Comparison of ENCODE assay signal across 2 cellular contexts in genomic region chr2:133135035-133135654, GRCh38.
TF ChIP-seq lines count a peak whose summit lies in the region.

No MANE protein-coding gene starts in this region.

TF ChIP-seq in IMR-90, 13 proteins besides CTCF, POLR2A, EP300 and RAD21 (continued from another document):
- no peak for TF ChIP-seq SMC3 (IDR thresholded peaks at IDR 0.05; ENCODE audit: low read depth, low read length)

TF ChIP-seq in GM12878, 131 proteins besides CTCF, POLR2A, EP300 and RAD21 (continued from another document):
- TF ChIP-seq PKNOX1 (IDR thresholded peaks at IDR 0.05): no peak
- TF ChIP-seq IKZF2 (IDR thresholded peaks at IDR 0.05): peak in 1 of 2 experiments; percentile 12; a peak in 1 of 4 replicates
- TF ChIP-seq PRDM15 (CRISPR knock-in tag; IDR thresholded peaks at IDR 0.05): no peak
- TF ChIP-seq MTA2 (IDR thresholded peaks at IDR 0.05; ENCODE audit: low read depth): peak; percentile 49; the same call in 1 of the 2 replicates
- TF ChIP-seq ATF3 (IDR thresholded peaks at IDR 0.05; ENCODE audit: borderline replicate concordance, extremely low read depth, low read depth, low read length): no peak
- no peak for TF ChIP-seq RBBP5 (conservative IDR thresholded peaks at IDR 0.05)
- TF ChIP-seq ATF7 (IDR thresholded peaks at IDR 0.05; ENCODE audit: low read depth): peak; percentile 14; the same call in 1 of the 2 replicates
- no peak for TF ChIP-seq NR2C1 (IDR thresholded peaks at IDR 0.05)
- TF ChIP-seq FOXM1 (IDR thresholded peaks at IDR 0.05; ENCODE audit: low read depth, low read length): no peak
- TF ChIP-seq IKZF1 (conservative IDR thresholded peaks at IDR 0.05): peak; percentile 40; the same call in 1 of the 2 replicates
- no peak for TF ChIP-seq E4F1 (IDR thresholded peaks at IDR 0.05; ENCODE audit: borderline replicate concordance, partially characterized antibody)
- TF ChIP-seq NR2F1 (conservative IDR thresholded peaks at IDR 0.05): peak; percentile 50; the same call in 1 of the 2 replicates
